30 cellular contexts compared by ENCODE assay signal in the genomic region with DNA sequence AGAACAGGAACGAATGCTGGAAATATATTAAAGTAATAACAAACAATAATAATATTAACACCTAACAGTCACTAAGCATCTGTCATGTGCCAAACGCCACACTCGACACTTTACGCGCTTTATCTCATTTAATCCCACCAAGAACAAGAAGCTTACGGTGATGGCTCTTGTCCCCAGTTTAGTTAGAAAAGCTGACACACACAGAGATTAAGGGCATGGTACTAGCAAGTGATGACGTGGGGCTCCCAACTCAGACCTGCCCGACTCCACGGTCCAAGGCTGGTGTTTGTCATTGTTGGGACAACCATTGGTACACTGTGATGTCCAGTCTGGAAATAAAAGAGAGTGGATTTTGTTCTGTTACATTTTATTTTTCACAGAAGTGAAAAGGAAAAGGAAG. TPM values are rescaled to one million over a fixed set of nuclear protein-coding genes. Genes with fewer than 3 reads are reported as not detected.
"Had no signal": no experiment of that assay in that cellular context is flagged by ENCODE, and none has a peak within 500 bp of the region (broad histone marks: within the 10 kb centered on the region; RNA-seq: fewer than 3 reads in every experiment).

No MANE protein-coding gene starts in this region.

- H3K27me3 ChIP-seq: adrenal gland, breast epithelium, cardiac muscle cell, colonic mucosa, esophagus muscularis mucosa, foreskin keratinocyte, gastrocnemius medialis, heart left ventricle had no signal

- H3K36me3 ChIP-seq: adrenal gland, breast epithelium, cardiac muscle cell, colonic mucosa, esophagus muscularis mucosa, gastrocnemius medialis, heart left ventricle had no signal

- FAIRE-seq: endometrium had no signal

- H3K4me1 ChIP-seq: adrenal gland, breast epithelium, colonic mucosa, esophagus muscularis mucosa, foreskin keratinocyte, gastrocnemius medialis, heart left ventricle had no signal

- ATAC-seq: activated CD4-positive, alpha-beta T cell treated with anti-CD3 and anti-CD28 coated beads for 36 hours; activated CD8-positive, alpha-beta memory T cell treated with anti-CD3 and anti-CD28 coated beads, Interleukin-2, amount 10 ng/mL, durations not matched to agents 7 days and 5 days; activated CD8-positive, alpha-beta T cell treated with anti-CD3 and anti-CD28 coated beads, Interleukin-2, amount 10 ng/mL, durations not matched to agents 7 days and 5 days; activated naive CD8-positive, alpha-beta T cell treated with anti-CD3 and anti-CD28 coated beads, Interleukin-2, amount 50 U/mL, for 24 hours; foreskin keratinocyte; gastrocnemius medialis; heart left ventricle; T-helper 17 cell had no signal

- H3K4me3 ChIP-seq: adrenal gland, breast epithelium, cardiac muscle cell, colonic mucosa, esophagus muscularis mucosa, gastrocnemius medialis, heart left ventricle had no signal

- DNase-seq: activated CD4-positive, alpha-beta memory T cell treated with anti-CD3 and anti-CD28 coated beads for 36 hours; activated CD4-positive, alpha-beta T cell treated with anti-CD3 and anti-CD28 coated beads for 36 hours; activated CD4-positive, alpha-beta T cell treated with anti-CD3 and anti-CD28 coated beads, Interleukin-2, amount 10 ng/mL, durations not matched to agents 24 days and 14 days; activated CD4-positive, CD25-positive, alpha-beta regulatory T cell; activated CD4-positive, CD25-positive, alpha-beta regulatory T cell treated with anti-CD3 and anti-CD28 coated beads, Interleukin-2, amount 50 U/mL, for 72 hours; activated CD8-positive, alpha-beta memory T cell treated with anti-CD3 and anti-CD28 coated beads, Interleukin-2, amount 10 ng/mL, durations not matched to agents 7 days and 5 days; activated CD8-positive, alpha-beta memory T cell treated with anti-CD3 and anti-CD28 coated beads, Interleukin-2, amount 50 U/mL, for 4 hours; activated CD8-positive, alpha-beta T cell treated with anti-CD3 and anti-CD28 coated beads, Interleukin-2, amount 10 ng/mL, durations not matched to agents 7 days and 5 days; activated naive CD4-positive, alpha-beta T cell treated with anti-CD3 and anti-CD28 coated beads for 36 hours; activated naive CD8-positive, alpha-beta T cell treated with anti-CD3 and anti-CD28 coated beads for 36 hours; activated naive CD8-positive, alpha-beta T cell treated with anti-CD3 and anti-CD28 coated beads, Interleukin-2, amount 50 U/mL, for 24 hours; activated T-cell treated with anti-CD3 and anti-CD28 coated beads, Interleukin-2, amount 50 U/mL, for 1 hour; activated T-cell treated with anti-CD3 and anti-CD28 coated beads, Interleukin-2, amount 50 U/mL, for 48 hours; adrenal gland; amygdala; central memory CD4-positive, alpha-beta T cell; colonic mucosa; effector CD8-positive, alpha-beta T cell; erythroblast; foreskin keratinocyte; gastrocnemius medialis; glutamatergic neuron; heart left ventricle; T-helper 1 cell; T-helper 17 cell; T1000 had no signal

- H3K27ac ChIP-seq: adrenal gland, breast epithelium, cardiac muscle cell, colonic mucosa, esophagus muscularis mucosa, foreskin keratinocyte, gastrocnemius medialis, heart left ventricle had no signal

- H3K9me3 ChIP-seq: adrenal gland, breast epithelium, colonic mucosa, esophagus muscularis mucosa, gastrocnemius medialis, heart left ventricle had no signal

RNA-seq across cellular contexts. Expression of gene KIF26B, which starts 41.1 kb away (rescaled TPM):
- total RNA-seq: activated CD4-positive, alpha-beta memory T cell treated with anti-CD3 and anti-CD28 coated beads for 36 hours; T-helper 17 cell had no signal
